In genomic region chr6:37651991-37652390, GRCh38 we compare ENCODE assay signal across 18 cellular contexts.
"Had no signal": no experiment of that assay in that cellular context is flagged by ENCODE, and none has a peak within 500 bp of the region (broad histone marks: within the 10 kb centered on the region; RNA-seq: fewer than 3 reads in every experiment).

No MANE protein-coding gene starts in this region.

- DNase-seq: central memory CD4-positive, alpha-beta T cell; dorsolateral prefrontal cortex; effector CD4-positive, alpha-beta T cell; kidney; left lung; nucleus accumbens; ovary; sigmoid colon; stimulated activated CD4-positive, alpha-beta T cell treated with anti-CD3 and anti-CD28 coated beads, Interleukin-2, amount 100 ng/mL, for 24 hours; stimulated activated CD4-positive, alpha-beta T cell treated with anti-CD3 and anti-CD28 coated beads, Interleukin-4, amount 100 ng/mL, for 24 hours; stimulated activated naive CD4-positive, alpha-beta T cell treated with Interleukin-2 at 50 U/mL for 16 hours; substantia nigra; testis; upper lobe of left lung had no signal

- H3K27ac ChIP-seq: left lung, neural progenitor cell, ovary, sigmoid colon, testis, tibial nerve, upper lobe of left lung had no signal

- H3K4me3 ChIP-seq: dorsolateral prefrontal cortex, left lung, lung, neural progenitor cell, ovary, sigmoid colon, testis, tibial nerve, upper lobe of left lung had no signal

- ATAC-seq: left lung; stimulated activated effector memory CD8-positive, alpha-beta T cell treated with anti-CD3 and anti-CD28 coated beads, Interleukin-12 subunit alpha, Interleukin-12 subunit beta, amount 100 ng/mL, for 72 hours had no signal

- H3K4me1 ChIP-seq: neural progenitor cell, testis had no signal

- H3K27me3 ChIP-seq: ovary, testis had no signal

- H3K36me3 ChIP-seq: left lung, neural progenitor cell, ovary, upper lobe of left lung had no signal

- H3K9me3 ChIP-seq: testis had no signal
